ENCODE assay signal across 8 cellular contexts in the genomic region with DNA sequence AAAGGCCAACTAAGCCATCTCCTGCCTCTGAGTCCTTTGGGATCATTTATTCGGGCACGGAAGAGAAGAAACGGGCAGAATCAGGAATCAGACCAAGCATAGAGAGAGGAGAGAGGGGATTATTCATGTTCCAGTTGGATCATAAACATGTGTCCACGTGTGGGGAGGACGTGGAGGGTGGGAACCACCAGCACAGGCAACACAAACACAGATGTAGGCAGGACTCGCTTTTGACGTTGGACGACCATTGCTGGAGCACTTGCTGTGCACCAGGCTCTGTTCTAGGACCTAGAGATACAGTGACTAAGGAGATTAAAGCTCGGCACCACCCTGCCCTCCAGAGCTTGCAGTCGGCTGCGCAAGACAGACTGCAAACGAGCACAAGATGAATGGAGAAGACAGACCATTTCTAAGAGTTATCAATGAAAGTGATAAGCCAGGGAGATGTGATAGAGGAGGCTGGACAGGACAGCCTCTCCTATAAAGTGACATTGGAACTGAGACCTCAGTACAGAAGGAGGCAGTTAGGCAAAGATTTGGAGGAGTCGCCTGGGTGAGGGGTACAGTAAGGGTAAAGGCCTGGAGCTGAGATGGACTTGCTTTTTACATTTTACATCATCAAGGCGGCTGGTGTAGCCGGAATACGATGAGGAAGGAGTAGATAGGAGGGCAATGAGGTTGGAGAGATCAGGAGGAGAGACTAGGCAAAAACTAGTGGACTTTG. TPM values are rescaled to one million over a fixed set of nuclear protein-coding genes. Genes with fewer than 3 reads are reported as not detected.
DNase-seq lines count a peak whose midpoint lies in the region; ATAC-seq and TF ChIP-seq lines count a peak whose summit lies in the region.

No MANE protein-coding gene starts in this region.

- POLR2A ChIA-PET in HEK293 (lab: Yijun Ruan, JAX) = interaction anchor here (1.0 to 2.3 kb wide), 3 partner anchors 11 to 28 kb away, joined by 3 to 11 read pairs (median 3); no protein-coding TSS in a partner anchor

- H3K27ac Mint-ChIP-seq in activated naive CD8-positive, alpha-beta T cell treated with anti-CD3 and anti-CD28 coated beads for 36 hours = peak overlapping the region; percentile 87

- H3K4me3 ChIP-seq in HEK293 (ENCODE audit: low read depth, low read length) (peak overlapping the region; percentile 62), lung (peak overlapping the region; percentile 19)

- peaks cover 4% of the 10 kb centered on the region for H3K36me3 Mint-ChIP-seq in activated naive CD8-positive, alpha-beta T cell treated with anti-CD3 and anti-CD28 coated beads for 36 hours

- no peaks in the 10 kb centered on the region for H3K27me3 Mint-ChIP-seq in activated naive CD8-positive, alpha-beta T cell treated with anti-CD3 and anti-CD28 coated beads for 36 hours

- WGBS in lung, 2 donors = 35 to 53% methylated on average over 16 of the region's 16 CpGs

- H3K4me1 ChIP-seq in HEK293 (ENCODE audit: control insufficient read depth, insufficient read depth, low read length) = no peaks in the 10 kb centered on the region; the same call in 1 of the 2 replicates
- peaks cover 0 to 9% of the 10 kb centered on the region in 2 donors for H3K4me1 ChIP-seq in lung (ENCODE audit: control insufficient read depth in 2 of 2, insufficient read depth in 2 of 2, low read length in 2 of 2)

- ATAC-seq in lung (ENCODE audit: insufficient read depth, low FRiP score) (no peak), GM19351 (IDR thresholded peaks at IDR 0.05; ENCODE audit: unreplicated experiment) (no peak)

- no peaks in the 10 kb centered on the region for H3K27me3 ChIP-seq in lung (ENCODE audit: control insufficient read depth, insufficient read depth)

- CTCF ChIA-PET in HEK293 (lab: Yijun Ruan, JAX) = interaction anchor here (0.6 to 1.3 kb wide), 4 partner anchors 28 to 481 kb away, joined by 3 to 4 read pairs (median 3); no protein-coding TSS in a partner anchor

- H3K4me1 Mint-ChIP-seq in activated naive CD8-positive, alpha-beta T cell treated with anti-CD3 and anti-CD28 coated beads for 36 hours = peaks cover 32% of the 10 kb centered on the region

- DNase-seq in activated naive CD8-positive, alpha-beta T cell treated with anti-CD3 and anti-CD28 coated beads for 36 hours = no peak
- DNase-seq in lung (ENCODE audit: low spot score) = no peak
- DNase-seq in SHP77 (lab: John Stamatoyannopoulos, UW) = no peak
- DNase-seq in H4 (ENCODE audit: low spot score) = no peak
- DNase-seq in medulla oblongata (ENCODE audit: extremely low spot score) = no peak

- TF ChIP-seq CTCF in 22Rv1 (IDR thresholded peaks at IDR 0.05) (no peak), HEK293 (tag by site-specific recombination; IDR thresholded peaks at IDR 0.05) (no peak), lung (IDR thresholded peaks at IDR 0.05; ENCODE audit: control extremely low read depth, extremely low read depth) (no peak)

- no peaks in the 10 kb centered on the region for H3K9me3 ChIP-seq in HEK293 (ENCODE audit: control insufficient read depth, insufficient read depth, low read depth, low read length)
- H3K9me3 ChIP-seq in lung (ENCODE audit: control insufficient read depth in 2 of 2, insufficient read depth in 1 of 2, low read length in 1 of 2) = no peaks in the 10 kb centered on the region

- no peaks in the 10 kb centered on the region for H3K36me3 ChIP-seq in HEK293 (ENCODE audit: control insufficient read depth in 2 of 2, insufficient read depth in 1 of 2, low read length in 2 of 2)
- no peaks in the 10 kb centered on the region for H3K36me3 ChIP-seq in lung (ENCODE audit: control insufficient read depth in 2 of 2, insufficient read depth in 2 of 2, low read length in 2 of 2)

- H3K27ac ChIP-seq in 22Rv1 (peak overlapping the region; percentile 78), HEK293 (ENCODE audit: extremely low read depth, low read depth, low read length) (no peak overlapping the region), lung (ENCODE audit: low read depth in 1 of 2, low read length in 1 of 2) (peak overlapping the region in 1 of 2 donors; percentile 87)

- H3K4me3 Mint-ChIP-seq in activated naive CD8-positive, alpha-beta T cell treated with anti-CD3 and anti-CD28 coated beads for 36 hours = peak overlapping the region; percentile 89

- H3K9me3 Mint-ChIP-seq in activated naive CD8-positive, alpha-beta T cell treated with anti-CD3 and anti-CD28 coated beads for 36 hours = no peaks in the 10 kb centered on the region

TF ChIP-seq in HEK293, 187 proteins besides CTCF, POLR2A, EP300 and RAD21:
- TF ChIP-seq SALL2 (tag by site-specific recombination; IDR thresholded peaks at IDR 0.05; ENCODE audit: borderline replicate concordance) (no peak), ZNF155 (tag by site-specific recombination; IDR thresholded peaks at IDR 0.05) (no peak), ZNF571 (tag by site-specific recombination; IDR thresholded peaks at IDR 0.05) (no peak), PRDM10 (tag by site-specific recombination; IDR thresholded peaks at IDR 0.05) (0 out of 2 replicates have a peak, but pooled peaks have one; percentile 11), ZSCAN16 (tag by site-specific recombination; IDR thresholded peaks at IDR 0.05) (no peak), ZBTB7A (tag by site-specific recombination; IDR thresholded peaks at IDR 0.05; ENCODE audit: low read depth) (no peak)
- TF ChIP-seq, protein P1, sequence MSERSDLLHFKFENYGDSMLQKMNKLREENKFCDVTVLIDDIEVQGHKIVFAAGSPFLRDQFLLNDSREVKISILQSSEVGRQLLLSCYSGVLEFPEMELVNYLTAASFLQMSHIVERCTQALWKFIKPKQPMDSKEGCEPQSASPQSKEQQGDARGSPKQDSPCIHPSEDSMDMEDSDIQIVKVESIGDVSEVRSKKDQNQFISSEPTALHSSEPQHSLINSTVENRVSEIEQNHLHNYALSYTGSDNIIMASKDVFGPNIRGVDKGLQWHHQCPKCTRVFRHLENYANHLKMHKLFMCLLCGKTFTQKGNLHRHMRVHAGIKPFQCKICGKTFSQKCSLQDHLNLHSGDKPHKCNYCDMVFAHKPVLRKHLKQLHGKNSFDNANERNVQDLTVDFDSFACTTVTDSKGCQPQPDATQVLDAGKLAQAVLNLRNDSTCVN (tag by site-specific recombination; optimal IDR thresholded peaks at IDR 0.05) = no peak

RNA-seq across cellular contexts. Expression of gene SH2D3A, which starts 0.7 kb away (rescaled TPM):
- total RNA-seq in activated naive CD8-positive, alpha-beta T cell treated with anti-CD3 and anti-CD28 coated beads for 36 hours = 10 to 100 TPM; 25.7 to 26.1 TPM
- total RNA-seq in lung = 10 to 100 TPM; 16.6 to 30.6 TPM
- polyA plus RNA-seq in lung = 10 to 100 TPM; 21.2 to 24.2 TPM
- not detected in 2 replicates for total RNA-seq in H4 (2014; rRNA removed; shearing (Covaris generic))

RNA-seq across cellular contexts. Expression of gene VAV1, which starts 6.0 kb away (rescaled TPM):
- 10 to 100 TPM; 65.2 to 65.7 TPM for total RNA-seq in activated naive CD8-positive, alpha-beta T cell treated with anti-CD3 and anti-CD28 coated beads for 36 hours
- total RNA-seq in lung = 10 to 100 TPM; 15.4 to 28.4 TPM
- 10 to 100 TPM in 1 of 2 donors, 1 to 10 TPM in 1; 8.7 to 60.8 TPM for polyA plus RNA-seq in lung
- total RNA-seq in H4 (2014; rRNA removed; shearing (Covaris generic)) = 0.06 TPM in 1 of 2 replicates, not detected in the other

RNA-seq across cellular contexts. Expression of gene TRIP10, which starts 27.0 kb away (rescaled TPM):
- total RNA-seq in activated naive CD8-positive, alpha-beta T cell treated with anti-CD3 and anti-CD28 coated beads for 36 hours = 10 to 100 TPM; 29.8 to 31.3 TPM
- total RNA-seq in lung = 10 to 100 TPM; 60.8 to 82.2 TPM
- polyA plus RNA-seq in lung = 10 to 100 TPM; 77.4 to 97.3 TPM
- total RNA-seq in H4 (2014; rRNA removed; shearing (Covaris generic)) = 29.5 and 91.7 TPM in 2 replicates

RNA-seq across cellular contexts. Expression of gene GPR108, which starts 29.1 kb away (rescaled TPM):
- 10 to 100 TPM; 56.0 to 62.9 TPM for total RNA-seq in activated naive CD8-positive, alpha-beta T cell treated with anti-CD3 and anti-CD28 coated beads for 36 hours
- 10 to 100 TPM; 33.5 to 89.4 TPM for total RNA-seq in lung
- 10 to 100 TPM; 97.6 to 98.0 TPM for polyA plus RNA-seq in lung
- total RNA-seq in H4 (2014; rRNA removed; shearing (Covaris generic)) = 65.4 and 81.8 TPM in 2 replicates

RNA-seq across cellular contexts. Expression of gene C3, which starts 46.1 kb away (rescaled TPM):
- under 1 TPM; 0.22 to 0.64 TPM for total RNA-seq in activated naive CD8-positive, alpha-beta T cell treated with anti-CD3 and anti-CD28 coated beads for 36 hours
- total RNA-seq in lung = 1,000 to 10,000 TPM; 1,072 to 1,612 TPM
- polyA plus RNA-seq in lung = 1,000 to 10,000 TPM in 1 of 2 donors, 100 to 1,000 TPM in 1; 613 to 1,433 TPM
- total RNA-seq in H4 (2014; rRNA removed; shearing (Covaris generic)) = 4.7 and 9.1 TPM in 2 replicates

Comparison
In these comparisons a context has a peak if more than half of its experiments do, and no peak if none do; other contexts are left out.
1. RNA of gene SH2D3A, which starts 0.7 kb away (total RNA-seq): 16.6 to 30.6 TPM in lung and 25.7 to 26.1 TPM in activated naive CD8-positive, alpha-beta T cell treated with anti-CD3 and anti-CD28 coated beads for 36 hours; not detected in H4; every median in the first group is over 10 times any median in the second.
2. RNA of gene VAV1, which starts 6.0 kb away (total RNA-seq): 65.2 to 65.7 TPM in activated naive CD8-positive, alpha-beta T cell treated with anti-CD3 and anti-CD28 coated beads for 36 hours and 15.4 to 28.4 TPM in lung; 0.06 TPM in H4; every median in the first group is over 10 times any median in the second.